Comparison of ENCODE assay signal across 8 cellular contexts in the genomic region with DNA sequence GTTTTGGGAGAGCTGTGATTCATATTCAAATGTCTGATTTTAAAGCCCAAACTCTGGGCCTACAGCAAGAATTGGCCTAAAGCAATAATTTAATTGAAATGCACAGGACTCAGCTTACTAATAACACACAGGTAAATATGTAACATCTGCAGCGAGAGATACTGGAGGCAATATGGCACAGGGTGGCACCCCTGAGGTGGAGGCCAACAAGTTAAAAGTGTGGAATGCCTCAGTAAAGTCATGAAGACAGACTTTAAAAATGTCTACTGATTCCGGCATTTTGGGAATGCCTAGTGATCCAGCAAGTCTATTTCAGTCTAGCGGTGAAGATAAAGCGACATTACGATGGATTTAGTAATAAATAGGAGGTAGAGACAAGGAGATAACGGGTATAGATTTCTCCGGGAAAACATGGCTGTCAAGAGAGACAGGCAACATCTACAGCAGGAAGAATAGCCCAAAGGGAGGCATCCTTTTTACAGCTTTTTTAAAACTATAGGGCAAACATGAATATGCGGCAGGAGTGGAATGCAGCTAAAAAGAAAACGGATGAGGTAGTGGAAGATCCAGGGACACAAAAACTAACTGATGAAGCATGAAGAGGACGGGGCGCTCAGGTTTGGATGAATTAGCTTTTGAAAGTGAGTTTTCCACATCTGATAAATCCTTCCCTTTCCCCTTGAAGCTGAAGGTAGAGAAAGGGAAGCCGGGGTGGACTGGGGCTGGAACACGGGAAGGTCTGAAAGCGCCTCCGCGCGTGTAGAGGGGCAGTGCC. TPM values are rescaled to one million over a fixed set of nuclear protein-coding genes. Genes with fewer than 3 reads are reported as not detected.
A peak's percentile ranks its signal among the peaks of the same experiment; 100 is the strongest.
DNase-seq lines count a peak whose midpoint lies in the region; ATAC-seq and TF ChIP-seq lines count a peak whose summit lies in the region.

No MANE protein-coding gene starts in this region.

- CTCF ChIA-PET in HEK293T (lab: Yijun Ruan, JAX): no interaction called here

- H3K4me1 ChIP-seq in heart left ventricle: peaks cover 0 to 23% (median 15%) of the 10 kb centered on the region in 12 donors
- peaks cover 19% of the 10 kb centered on the region for H3K4me1 ChIP-seq in upper lobe of right lung

- H3K4me3 ChIP-seq in heart left ventricle: peak overlapping the region; percentile 72 to 99 (median 84)
- H3K4me3 ChIP-seq in lower leg skin (ENCODE audit: low read depth, poor library complexity, severe bottlenecking): peak overlapping the region; percentile 60
- H3K4me3 ChIP-seq in upper lobe of right lung: peak overlapping the region; percentile 66

- H3K9me3 ChIP-seq in heart left ventricle (no peaks in the 10 kb centered on the region), upper lobe of right lung (no peaks in the 10 kb centered on the region)

- TF ChIP-seq POLR2A in heart left ventricle (IDR thresholded peaks at IDR 0.05) (no peak), lower leg skin (IDR thresholded peaks at IDR 0.05) (no peak)

- ATAC-seq in heart left ventricle (no peak), Right ventricle myocardium superior (ENCODE audit: poor library complexity) (no peak), upper lobe of right lung (no peak), HG02588 (IDR thresholded peaks at IDR 0.05; ENCODE audit: unreplicated experiment) (no peak)

- 35 to 39% (median 36%) methylated on average over 17 of the region's 17 CpGs for WGBS in heart left ventricle, 4 donors
- WGBS in lower leg skin, 2 donors: 23 to 25% methylated on average over 17 of the region's 17 CpGs

- TF ChIP-seq CTCF in heart left ventricle (IDR thresholded peaks at IDR 0.05) (no peak), lower leg skin (IDR thresholded peaks at IDR 0.05) (no peak), upper lobe of right lung (IDR thresholded peaks at IDR 0.05) (no peak)

- no peak for DNase-seq in heart left ventricle
- DNase-seq in Right ventricle myocardium superior: no peak
- DNase-seq in amniotic epithelial cell (ENCODE audit: low read depth): peak; percentile 20
- DNase-seq in lower leg skin (ENCODE audit: low spot score in 2 of 2): peak in 1 of 2 donors; percentile 8
- no peak for DNase-seq in upper lobe of right lung
- DNase-seq in HEK293T (ENCODE audit: extremely low spot score): no peak
- no peak for DNase-seq in NCI-H128 (lab: John Stamatoyannopoulos, UW; ENCODE audit: unreplicated experiment)

- intact Hi-C loops in heart left ventricle (cut with DNase I) (loop anchor here in 7 of 10 donors (2.0 to 10.0 kb wide), 7 partner anchors 72 to 245 kb away; a partner anchor contains a TSS), Right ventricle myocardium superior (cut with DNase I) (loop anchor here (2.0 kb wide), 1 partner anchor 74 kb away; a partner anchor contains a TSS), lower leg skin (cut with DNase I; ENCODE audit: low total_unique reads) (no loop called here), upper lobe of right lung (cut with DNase I) (no loop called here)

- no peaks in the 10 kb centered on the region for H3K36me3 ChIP-seq in heart left ventricle
- no peaks in the 10 kb centered on the region for H3K36me3 ChIP-seq in upper lobe of right lung

- POLR2A ChIA-PET in HEK293T (lab: Yijun Ruan, JAX): interaction anchor here (0.6 to 1.5 kb wide), 3 partner anchors 8 to 38 kb away, joined by 3 to 6 read pairs (median 3); no protein-coding TSS in a partner anchor

- H3K27me3 ChIP-seq in heart left ventricle: no peaks in the 10 kb centered on the region
- no peaks in the 10 kb centered on the region for H3K27me3 ChIP-seq in upper lobe of right lung

- H3K27ac ChIP-seq in heart left ventricle (peak overlapping the region in 11 of 12 donors; percentile 83 to 97 (median 88)), upper lobe of right lung (peak overlapping the region; percentile 94)

TF ChIP-seq in HEK293T, 16 proteins besides CTCF, POLR2A, EP300 and RAD21:
- TF ChIP-seq ARNT (IDR thresholded peaks at IDR 0.05): no peak

RNA-seq across cellular contexts. Expression of a gene that starts 1.2 kb away (rescaled TPM):
- 1 to 10 TPM; 2.5 to 4.4 (median 3.1) TPM for total RNA-seq in heart left ventricle
- 1 to 10 TPM; 1.8 to 5.2 TPM for polyA plus RNA-seq in heart left ventricle
- total RNA-seq in Right ventricle myocardium superior: 3.4 TPM
- 1 to 10 TPM; 3.2 to 4.3 (median 3.6) TPM for total RNA-seq in lower leg skin
- total RNA-seq in upper lobe of right lung: 4.8 TPM

RNA-seq across cellular contexts. Expression of a gene that starts 37.3 kb away (rescaled TPM):
- total RNA-seq in heart left ventricle (1 to 10 TPM; 1.6 to 7.1 (median 2.9) TPM), Right ventricle myocardium superior (10.7 TPM), lower leg skin (1 to 10 TPM; 2.1 to 4.7 (median 3.7) TPM), upper lobe of right lung (13.2 TPM)
- polyA plus RNA-seq in heart left ventricle: 1 to 10 TPM in 1 of 2 donors, under 1 TPM in 1; 0.78 to 4.2 TPM

Comparison
In these comparisons a context has a peak if more than half of its experiments do, and no peak if none do; other contexts are left out.
1. intact Hi-C loops: an anchor here in heart left ventricle (2.0 to 10.0 kb wide) and Right ventricle myocardium superior (2.0 kb wide); none called in lower leg skin and upper lobe of right lung.